In the genomic region with DNA sequence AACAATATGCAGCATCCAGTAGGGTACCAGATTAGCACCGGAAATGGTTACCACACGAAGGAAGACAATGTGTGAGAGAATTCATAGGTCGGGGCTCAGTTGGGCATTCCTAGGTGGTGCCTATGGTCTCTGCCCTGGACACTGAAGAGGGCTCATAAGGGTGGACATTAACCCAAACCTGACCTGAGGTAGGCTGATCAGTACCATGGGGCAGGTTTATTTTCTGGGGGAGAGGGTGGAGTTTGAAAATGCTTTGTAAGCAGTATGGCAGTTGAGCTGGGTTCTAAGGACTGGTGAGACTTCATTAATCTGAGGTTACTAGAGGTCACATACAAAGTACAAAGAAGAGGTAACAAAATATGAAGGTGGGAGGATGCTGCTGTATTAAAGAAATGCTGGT, we compare ENCODE assay signal across 17 cellular contexts.
"Had no signal": no experiment of that assay in that cellular context is flagged by ENCODE, and none has a peak within 500 bp of the region (broad histone marks: within the 10 kb centered on the region; RNA-seq: fewer than 3 reads in every experiment).

No MANE protein-coding gene starts in this region.

- H3K27ac ChIP-seq: cardiac muscle cell, colonic mucosa, left ventricle myocardium inferior, upper lobe of left lung, VCaP had no signal

- H3K4me1 ChIP-seq: colonic mucosa, gastroesophageal sphincter, left ventricle myocardium inferior, upper lobe of left lung had no signal

- H3K4me3 ChIP-seq: cardiac muscle cell, colonic mucosa, gastroesophageal sphincter, left ventricle myocardium inferior, upper lobe of left lung had no signal

- H3K36me3 ChIP-seq: cardiac muscle cell, colonic mucosa, gastroesophageal sphincter, left ventricle myocardium inferior, upper lobe of left lung had no signal

- DNase-seq: activated CD4-positive, alpha-beta memory T cell treated with anti-CD3 and anti-CD28 coated beads for 36 hours; activated gamma-delta T cell treated with Interleukin-2 at 50 U/mL for 16 hours; activated naive CD8-positive, alpha-beta T cell treated with anti-CD3 and anti-CD28 coated beads, Interleukin-2, amount 10 ng/mL, durations not matched to agents 7 days and 5 days; activated T-cell treated with anti-CD3 and anti-CD28 coated beads, Interleukin-2, amount 50 U/mL, for 72 hours; aorta; colonic mucosa; effector CD4-positive, alpha-beta T cell; left ventricle myocardium inferior; posterior cingulate gyrus; right cardiac atrium; stimulated activated CD4-positive, alpha-beta T cell treated with anti-CD3 and anti-CD28 coated beads, Interleukin-4, amount 100 ng/mL, for 1 hour; stimulated activated CD8-positive, alpha-beta memory T cell treated with anti-CD3 and anti-CD28 coated beads, Interleukin-4, amount 100 ng/mL, for 48 hours; T-helper 1 cell; upper lobe of left lung had no signal

- ATAC-seq: activated T-cell treated with anti-CD3 and anti-CD28 coated beads, Interleukin-2, amount 50 U/mL, for 72 hours had no signal

- H3K27me3 ChIP-seq: cardiac muscle cell, colonic mucosa, upper lobe of left lung had no signal

- H3K9me3 ChIP-seq: colonic mucosa, gastroesophageal sphincter, upper lobe of left lung had no signal
